8 cellular contexts compared by ENCODE assay signal in the genomic region with DNA sequence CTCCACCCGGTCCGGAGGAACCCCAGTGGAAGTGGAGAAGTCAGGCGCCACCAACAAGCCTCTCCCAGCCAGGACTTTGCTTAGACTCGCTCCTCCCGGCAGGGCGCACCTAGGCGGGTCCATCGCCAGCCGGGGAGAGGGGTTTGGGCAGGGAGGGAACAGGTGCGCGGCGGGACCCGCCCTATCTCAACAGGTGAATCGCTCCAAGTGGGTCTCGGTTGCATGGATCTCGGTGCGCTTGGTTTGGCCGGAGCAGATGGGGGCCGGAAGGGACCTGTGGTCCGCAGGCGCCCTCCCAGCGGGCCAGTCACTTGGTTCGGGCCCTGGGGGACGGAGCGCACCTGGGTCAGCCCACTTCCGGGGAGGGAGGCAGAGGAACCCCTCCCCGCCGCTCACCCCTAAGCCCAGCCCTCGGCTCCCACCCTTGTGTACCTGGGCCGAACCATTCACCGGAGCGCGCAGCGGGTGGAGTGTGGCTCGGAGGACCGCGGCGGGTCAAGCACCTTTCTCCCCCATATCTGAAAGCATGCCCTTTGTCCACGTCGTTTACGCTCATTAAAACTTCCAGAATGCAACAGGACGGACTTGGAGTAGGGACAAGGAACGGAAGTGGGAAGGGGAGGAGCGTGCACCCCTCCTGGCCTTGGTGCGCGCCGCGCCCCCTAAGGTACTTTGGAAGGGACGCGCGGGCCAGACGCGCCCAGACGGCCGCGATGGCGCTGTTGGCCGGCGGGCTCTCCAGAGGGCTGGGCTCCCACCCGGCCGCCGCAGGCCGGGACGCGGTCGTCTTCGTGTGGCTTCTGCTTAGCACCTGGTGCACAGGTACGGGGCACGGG. TPM values are rescaled to one million over a fixed set of nuclear protein-coding genes. Genes with fewer than 3 reads are reported as not detected.
DNase-seq lines count a peak whose midpoint lies in the region; ATAC-seq lines count a peak whose summit lies in the region.

A gene with protein sequence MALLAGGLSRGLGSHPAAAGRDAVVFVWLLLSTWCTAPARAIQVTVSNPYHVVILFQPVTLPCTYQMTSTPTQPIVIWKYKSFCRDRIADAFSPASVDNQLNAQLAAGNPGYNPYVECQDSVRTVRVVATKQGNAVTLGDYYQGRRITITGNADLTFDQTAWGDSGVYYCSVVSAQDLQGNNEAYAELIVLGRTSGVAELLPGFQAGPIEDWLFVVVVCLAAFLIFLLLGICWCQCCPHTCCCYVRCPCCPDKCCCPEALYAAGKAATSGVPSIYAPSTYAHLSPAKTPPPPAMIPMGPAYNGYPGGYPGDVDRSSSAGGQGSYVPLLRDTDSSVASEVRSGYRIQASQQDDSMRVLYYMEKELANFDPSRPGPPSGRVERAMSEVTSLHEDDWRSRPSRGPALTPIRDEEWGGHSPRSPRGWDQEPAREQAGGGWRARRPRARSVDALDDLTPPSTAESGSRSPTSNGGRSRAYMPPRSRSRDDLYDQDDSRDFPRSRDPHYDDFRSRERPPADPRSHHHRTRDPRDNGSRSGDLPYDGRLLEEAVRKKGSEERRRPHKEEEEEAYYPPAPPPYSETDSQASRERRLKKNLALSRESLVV (plus strand): TSS at position 693 of the 836 bp plus-strand sequence. CDS start 21 bp downstream, at position 714.

- no peak within 1 kb of the TSS for H2AFZ ChIP-seq in ACC112 (ENCODE audit: low read length, unreplicated experiment)

- H3K27me3 ChIP-seq in ACC112 (ENCODE audit: insufficient read depth, low read length): peaks cover 63% of the 10 kb centered on the region

- ATAC-seq in GM19328 (IDR thresholded peaks at IDR 0.05; ENCODE audit: unreplicated experiment) (peak; percentile 70), HG03442 (IDR thresholded peaks at IDR 0.05; ENCODE audit: unreplicated experiment) (peak; percentile 67)

- H3K27me3 Mint-ChIP-seq in activated naive CD8-positive, alpha-beta T cell treated with anti-CD3 and anti-CD28 coated beads for 36 hours: no peaks in the 10 kb centered on the region

- peak within 1 kb of the TSS; percentile 95 for H3K4me3 Mint-ChIP-seq in activated naive CD8-positive, alpha-beta T cell treated with anti-CD3 and anti-CD28 coated beads for 36 hours

- H3K4me1 ChIP-seq in ACC112 (ENCODE audit: control insufficient read depth, insufficient read depth, low read length, unreplicated experiment): no peaks in the 10 kb centered on the region

- DNase-seq in RKO (ENCODE audit: low spot score) (peak; percentile 85), islet precursor cell (peak; percentile 94), HCEC 1CT (no peak)
- peak; percentile 84 for DNase-seq in activated naive CD8-positive, alpha-beta T cell treated with anti-CD3 and anti-CD28 coated beads for 36 hours
- DNase-seq in stimulated activated CD4-positive, alpha-beta T cell treated with anti-CD3 and anti-CD28 coated beads, Interleukin-2, amount 100 ng/mL, for 48 hours: peak; percentile 49 to 54

- H3K36me3 ChIP-seq in ACC112 (ENCODE audit: insufficient read depth, low read length): no peaks in the 10 kb centered on the region

- H3K27ac ChIP-seq in ACC112 (ENCODE audit: low read depth, low read length): no peak within 1 kb of the TSS

- H3K36me3 Mint-ChIP-seq in activated naive CD8-positive, alpha-beta T cell treated with anti-CD3 and anti-CD28 coated beads for 36 hours: peaks cover 30% of the 10 kb centered on the region

- 0 out of 2 replicates have a peak within 1 kb of the TSS, but pooled peaks have one; percentile 16 for H3K4me3 ChIP-seq in ACC112 (ENCODE audit: low read depth, low read length)

- H3K27ac Mint-ChIP-seq in activated naive CD8-positive, alpha-beta T cell treated with anti-CD3 and anti-CD28 coated beads for 36 hours: peak within 1 kb of the TSS; percentile 93

- peaks cover 19% of the 10 kb centered on the region for H3K9me3 Mint-ChIP-seq in activated naive CD8-positive, alpha-beta T cell treated with anti-CD3 and anti-CD28 coated beads for 36 hours

- H3K79me2 ChIP-seq in ACC112 (ENCODE audit: control insufficient read depth, insufficient read depth, low read length, unreplicated experiment): no peaks in the 10 kb centered on the region

- H3K4me1 Mint-ChIP-seq in activated naive CD8-positive, alpha-beta T cell treated with anti-CD3 and anti-CD28 coated beads for 36 hours: peaks cover 35% of the 10 kb centered on the region

RNA-seq across cellular contexts. Expression of the gene that starts here (rescaled TPM):
- 10 to 100 TPM; 40.6 to 43.9 TPM for total RNA-seq in activated naive CD8-positive, alpha-beta T cell treated with anti-CD3 and anti-CD28 coated beads for 36 hours
